8 cellular contexts compared by ENCODE assay signal in the genomic region with DNA sequence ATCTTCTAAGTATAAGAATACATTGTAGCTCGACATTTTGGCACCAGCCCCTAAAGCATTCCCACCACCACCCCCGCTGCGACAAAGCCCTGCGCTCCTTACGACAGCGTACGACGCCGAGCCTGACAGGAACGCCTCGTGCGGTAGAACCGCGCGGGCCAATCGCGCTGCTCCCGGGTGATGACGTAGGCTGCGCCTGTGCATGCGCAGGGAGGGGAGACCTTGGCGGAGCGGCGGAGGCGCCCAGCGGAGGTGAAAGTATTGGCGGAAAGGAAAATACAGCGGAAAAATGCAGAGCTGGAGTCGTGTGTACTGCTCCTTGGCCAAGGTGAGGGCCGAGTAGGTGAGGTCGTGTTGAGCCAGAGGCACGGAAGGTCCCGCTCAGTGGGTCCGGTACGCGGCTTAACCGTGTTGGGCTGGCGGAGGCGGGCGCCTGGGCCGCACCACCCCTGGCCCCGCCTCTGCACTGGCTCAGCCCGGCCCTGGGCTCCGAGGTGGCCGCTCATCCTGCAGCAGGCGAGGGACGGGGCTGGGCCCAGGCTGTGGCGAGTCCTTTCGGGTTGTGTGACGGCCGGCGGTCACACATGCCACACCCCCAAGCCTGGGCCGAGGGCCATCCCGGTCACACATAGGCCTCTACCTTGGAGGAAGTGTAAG. TPM values are rescaled to one million over a fixed set of nuclear protein-coding genes. Genes with fewer than 3 reads are reported as not detected.
DNase-seq lines count a peak whose midpoint lies in the region; ATAC-seq, FAIRE-seq and TF ChIP-seq lines count a peak whose summit lies in the region.

A gene with protein sequence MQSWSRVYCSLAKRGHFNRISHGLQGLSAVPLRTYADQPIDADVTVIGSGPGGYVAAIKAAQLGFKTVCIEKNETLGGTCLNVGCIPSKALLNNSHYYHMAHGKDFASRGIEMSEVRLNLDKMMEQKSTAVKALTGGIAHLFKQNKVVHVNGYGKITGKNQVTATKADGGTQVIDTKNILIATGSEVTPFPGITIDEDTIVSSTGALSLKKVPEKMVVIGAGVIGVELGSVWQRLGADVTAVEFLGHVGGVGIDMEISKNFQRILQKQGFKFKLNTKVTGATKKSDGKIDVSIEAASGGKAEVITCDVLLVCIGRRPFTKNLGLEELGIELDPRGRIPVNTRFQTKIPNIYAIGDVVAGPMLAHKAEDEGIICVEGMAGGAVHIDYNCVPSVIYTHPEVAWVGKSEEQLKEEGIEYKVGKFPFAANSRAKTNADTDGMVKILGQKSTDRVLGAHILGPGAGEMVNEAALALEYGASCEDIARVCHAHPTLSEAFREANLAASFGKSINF (plus strand): TSS at position 222 of the 657 bp plus-strand sequence. CDS start 68 bp downstream, at position 290.

- DNase-seq in AG08396 (ENCODE audit: low spot score) (peak; percentile 97), NCI-H446 (lab: John Stamatoyannopoulos, UW) (peak; percentile 47 to 82), cerebellar cortex (ENCODE audit: low spot score) (peak; percentile 95), kidney (peak; percentile 98)
- DNase-seq in stimulated activated CD4-positive, alpha-beta T cell treated with anti-CD3 and anti-CD28 coated beads, Interleukin-15, amount 100 ng/mL, for 24 hours, result peak; percentile 96

- intact Hi-C loops in kidney (cut with DNase I), result no loop called here

- no peak for FAIRE-seq in kidney (lab: Jason Lieb, UNC)

- peak within 1 kb of the TSS; percentile 87 to 95 for H3K4me3 ChIP-seq in kidney (ENCODE audit: low read length in 2 of 2)

- ATAC-seq in GM19023 (IDR thresholded peaks at IDR 0.05; ENCODE audit: unreplicated experiment), result peak; percentile 99
- peak; percentile 99 for ATAC-seq in HG03280 (IDR thresholded peaks at IDR 0.05; ENCODE audit: unreplicated experiment)
- peak; percentile 98 for ATAC-seq in activated CD4-positive, CD25-positive, alpha-beta regulatory T cell treated with anti-CD3 and anti-CD28 coated beads, Interleukin-2, amount 50 U/mL, for 24 hours

- peaks cover 3 to 11% of the 10 kb centered on the region in 2 donors for H3K4me1 ChIP-seq in kidney (ENCODE audit: control insufficient read depth in 1 of 2, insufficient read depth in 1 of 2, low read depth in 1 of 2, low read length in 2 of 2)

- no peak for TF ChIP-seq CTCF in kidney (IDR thresholded peaks at IDR 0.05; ENCODE audit: borderline replicate concordance, extremely low read depth, insufficient read depth)

- no peaks in the 10 kb centered on the region for H3K9me3 ChIP-seq in kidney (ENCODE audit: control insufficient read depth in 1 of 2, low read length in 2 of 2)

- H3K9ac ChIP-seq in kidney (ENCODE audit: low read length in 2 of 2), result peak within 1 kb of the TSS; percentile 90 to 92

- peak within 1 kb of the TSS; percentile 95 to 98 for H3K27ac ChIP-seq in kidney (ENCODE audit: low read depth in 2 of 2, low read length in 2 of 2)

- H3K36me3 ChIP-seq in kidney (ENCODE audit: control insufficient read depth in 1 of 2, insufficient read depth in 2 of 2, low read length in 2 of 2), result peaks cover 0 to 5% of the 10 kb centered on the region in 2 donors

RNA-seq across cellular contexts. Expression of the gene that starts here (rescaled TPM):
- total RNA-seq in kidney, result 78.6 TPM
- 153 TPM for polyA plus RNA-seq in kidney (ENCODE audit: insufficient read depth, low read depth, low replicate concordance)

Comparison
In these comparisons a context has a peak if more than half of its experiments do, and no peak if none do; other contexts are left out.
1. Peak in every context shown above with its lines: DNase-seq, ATAC-seq, H3K4me3 ChIP-seq and H3K27ac ChIP-seq.